18 cellular contexts compared by ENCODE assay signal in the genomic region with DNA sequence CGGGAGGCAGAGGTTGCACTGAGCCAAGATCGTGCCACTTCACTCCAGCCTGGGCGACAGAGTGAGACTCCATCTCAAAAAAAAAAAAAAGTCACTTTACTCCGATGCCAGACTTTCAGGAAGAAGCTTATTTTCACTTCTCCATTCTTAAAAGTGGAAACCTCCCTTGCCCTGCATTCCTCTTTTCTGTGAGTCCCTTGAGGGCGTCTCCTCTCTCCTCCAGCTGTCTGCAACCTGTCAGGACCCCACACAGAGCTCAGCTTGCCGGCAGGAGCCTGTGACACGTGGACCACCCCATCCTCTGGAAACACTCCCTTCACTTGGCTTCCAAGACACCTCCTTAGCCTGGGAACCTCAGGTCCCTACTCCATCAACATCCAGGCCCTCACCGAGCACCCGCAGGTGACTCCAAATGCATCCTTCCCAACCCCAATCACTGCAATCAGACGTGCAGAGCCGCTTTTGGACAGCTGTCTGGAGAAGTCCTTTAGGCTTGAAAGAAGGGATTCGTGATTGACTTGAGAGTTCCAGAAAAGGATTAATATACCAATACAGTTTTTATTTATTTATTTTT. TPM values are rescaled to one million over a fixed set of nuclear protein-coding genes. Genes with fewer than 3 reads are reported as not detected.
DNase-seq lines count a peak whose midpoint lies in the region; ATAC-seq and TF ChIP-seq lines count a peak whose summit lies in the region.
"Had no signal": no experiment of that assay in that cellular context is flagged by ENCODE, and none has a peak within 500 bp of the region (broad histone marks: within the 10 kb centered on the region; RNA-seq: fewer than 3 reads in every experiment).

No MANE protein-coding gene starts in this region.

- intact Hi-C loops in upper lobe of right lung (cut with DNase I) = no loop called here

- H3K27ac ChIP-seq in upper lobe of right lung = no peak overlapping the region
- H3K27ac ChIP-seq: A549, neural progenitor cell, uterus had no signal

- H3K4me3 Mint-ChIP-seq in activated naive CD8-positive, alpha-beta T cell treated with anti-CD3 and anti-CD28 coated beads, Interleukin-2, amount 50 U/mL, for 24 hours = no peak overlapping the region
- H3K4me3 Mint-ChIP-seq in activated naive CD8-positive, alpha-beta T cell treated with anti-CD3 and anti-CD28 coated beads for 36 hours = no peak overlapping the region
- H3K4me3 Mint-ChIP-seq: activated CD4-positive, alpha-beta memory T cell treated with anti-CD3 and anti-CD28 coated beads for 36 hours; dendritic cell treated with granulocyte-macrophage colony-stimulating factor and Interleukin-4, amounts not matched to agents 40 ng/mL and 50 ng/mL, for 4 days; neural progenitor cell; stimulated activated naive CD8-positive, alpha-beta T cell treated with anti-CD3 and anti-CD28 coated beads, Interleukin-15, amount 100 ng/mL, for 72 hours had no signal

- no peaks in the 10 kb centered on the region for H3K27me3 Mint-ChIP-seq in activated naive CD8-positive, alpha-beta T cell treated with anti-CD3 and anti-CD28 coated beads, Interleukin-2, amount 50 U/mL, for 24 hours
- no peaks in the 10 kb centered on the region for H3K27me3 Mint-ChIP-seq in activated naive CD8-positive, alpha-beta T cell treated with anti-CD3 and anti-CD28 coated beads for 36 hours
- H3K27me3 Mint-ChIP-seq: activated CD4-positive, alpha-beta memory T cell treated with anti-CD3 and anti-CD28 coated beads for 36 hours; stimulated activated naive CD8-positive, alpha-beta T cell treated with anti-CD3 and anti-CD28 coated beads, Interleukin-15, amount 100 ng/mL, for 72 hours had no signal

- H3K27me3 ChIP-seq in upper lobe of right lung = no peaks in the 10 kb centered on the region
- H3K27me3 ChIP-seq: neural progenitor cell, uterus had no signal

- DNase-seq in activated naive CD8-positive, alpha-beta T cell treated with anti-CD3 and anti-CD28 coated beads, Interleukin-2, amount 50 U/mL, for 24 hours = no peak
- no peak for DNase-seq in activated naive CD8-positive, alpha-beta T cell treated with anti-CD3 and anti-CD28 coated beads for 36 hours
- peak; percentile 81 for DNase-seq in NOMO-1 treated with DMSO at 0.1 percent for 48 hours (lab: John Stamatoyannopoulos, UW; ENCODE audit: unreplicated experiment)
- DNase-seq in germinal center (ENCODE audit: low spot score) = peak; percentile 54
- DNase-seq in upper lobe of right lung = peak; percentile 43
- DNase-seq in activated naive CD4-positive, alpha-beta T cell treated with anti-CD3 and anti-CD28 coated beads, Interleukin-2, amount 50 U/mL, for 16 hours = no peak
- DNase-seq in erythroblast (lab: John Stamatoyannopoulos, UW) = no peak
- DNase-seq in SHP77 treated with DMSO at 0.1 percent for 48 hours (lab: John Stamatoyannopoulos, UW) = no peak
- DNase-seq: activated CD4-positive, alpha-beta memory T cell treated with anti-CD3 and anti-CD28 coated beads for 36 hours; left ventricle myocardium superior; NCI-H1694; NCI-H526 treated with DMSO at 0.1 percent for 48 hours; stimulated activated naive CD8-positive, alpha-beta T cell treated with anti-CD3 and anti-CD28 coated beads, Interleukin-15, amount 100 ng/mL, for 72 hours; uterus had no signal

- H3K9me3 ChIP-seq in upper lobe of right lung = no peaks in the 10 kb centered on the region
- H3K9me3 ChIP-seq: A549, uterus had no signal

- no peaks in the 10 kb centered on the region for H3K9me3 Mint-ChIP-seq in activated naive CD8-positive, alpha-beta T cell treated with anti-CD3 and anti-CD28 coated beads, Interleukin-2, amount 50 U/mL, for 24 hours
- H3K9me3 Mint-ChIP-seq in activated naive CD8-positive, alpha-beta T cell treated with anti-CD3 and anti-CD28 coated beads for 36 hours = no peaks in the 10 kb centered on the region
- H3K9me3 Mint-ChIP-seq: activated CD4-positive, alpha-beta memory T cell treated with anti-CD3 and anti-CD28 coated beads for 36 hours; dendritic cell treated with granulocyte-macrophage colony-stimulating factor and Interleukin-4, amounts not matched to agents 40 ng/mL and 50 ng/mL, for 4 days; neural progenitor cell; stimulated activated naive CD8-positive, alpha-beta T cell treated with anti-CD3 and anti-CD28 coated beads, Interleukin-15, amount 100 ng/mL, for 72 hours had no signal

- peak overlapping the region; percentile 37 for H3K27ac Mint-ChIP-seq in activated naive CD8-positive, alpha-beta T cell treated with anti-CD3 and anti-CD28 coated beads, Interleukin-2, amount 50 U/mL, for 24 hours
- no peak overlapping the region for H3K27ac Mint-ChIP-seq in activated naive CD8-positive, alpha-beta T cell treated with anti-CD3 and anti-CD28 coated beads for 36 hours
- H3K27ac Mint-ChIP-seq: activated CD4-positive, alpha-beta memory T cell treated with anti-CD3 and anti-CD28 coated beads for 36 hours; dendritic cell treated with granulocyte-macrophage colony-stimulating factor and Interleukin-4, amounts not matched to agents 40 ng/mL and 50 ng/mL, for 4 days; neural progenitor cell; stimulated activated naive CD8-positive, alpha-beta T cell treated with anti-CD3 and anti-CD28 coated beads, Interleukin-15, amount 100 ng/mL, for 72 hours had no signal

- H3K4me3 ChIP-seq in upper lobe of right lung = no peak overlapping the region
- H3K4me3 ChIP-seq: A549, K562, neural progenitor cell, uterus had no signal

- ATAC-seq in activated naive CD8-positive, alpha-beta T cell treated with anti-CD3 and anti-CD28 coated beads, Interleukin-2, amount 50 U/mL, for 24 hours = no peak
- peak; percentile 60 for ATAC-seq in upper lobe of right lung
- ATAC-seq: A549; K562; stimulated activated naive CD8-positive, alpha-beta T cell treated with anti-CD3 and anti-CD28 coated beads, Interleukin-15, amount 100 ng/mL, for 72 hours had no signal

- no peak for TF ChIP-seq POLR2A in erythroblast (IDR thresholded peaks at IDR 0.05; ENCODE audit: low read length)

- H3K36me3 Mint-ChIP-seq in activated naive CD8-positive, alpha-beta T cell treated with anti-CD3 and anti-CD28 coated beads, Interleukin-2, amount 50 U/mL, for 24 hours (ENCODE audit: low read depth) = peaks cover 20% of the 10 kb centered on the region
- peaks cover 17% of the 10 kb centered on the region for H3K36me3 Mint-ChIP-seq in activated naive CD8-positive, alpha-beta T cell treated with anti-CD3 and anti-CD28 coated beads for 36 hours

- peaks cover 3% of the 10 kb centered on the region for H3K4me1 ChIP-seq in upper lobe of right lung
- H3K4me1 ChIP-seq: A549, neural progenitor cell, uterus had no signal

- no peak for TF ChIP-seq CTCF in upper lobe of right lung (IDR thresholded peaks at IDR 0.05)

- H3K36me3 ChIP-seq in upper lobe of right lung = peaks cover 36% of the 10 kb centered on the region
- H3K36me3 ChIP-seq: neural progenitor cell, uterus had no signal

- peaks cover 28% of the 10 kb centered on the region for H3K4me1 Mint-ChIP-seq in activated naive CD8-positive, alpha-beta T cell treated with anti-CD3 and anti-CD28 coated beads, Interleukin-2, amount 50 U/mL, for 24 hours
- peaks cover 5% of the 10 kb centered on the region for H3K4me1 Mint-ChIP-seq in activated naive CD8-positive, alpha-beta T cell treated with anti-CD3 and anti-CD28 coated beads for 36 hours

RNA-seq across cellular contexts. Expression of a gene that starts 34.3 kb away (rescaled TPM):
- 10 to 100 TPM; 18.6 to 22.0 TPM for total RNA-seq in activated naive CD8-positive, alpha-beta T cell treated with anti-CD3 and anti-CD28 coated beads for 36 hours
- total RNA-seq in upper lobe of right lung = 31.3 TPM

Comparison
In these comparisons a context has a peak if more than half of its experiments do, and no peak if none do; other contexts are left out.
1. DNase-seq: peak in NOMO-1 treated with DMSO at 0.1 percent for 48 hours (single experiment), germinal center (single experiment) and upper lobe of right lung (single experiment); none in activated naive CD8-positive, alpha-beta T cell treated with anti-CD3 and anti-CD28 coated beads, Interleukin-2, amount 50 U/mL, for 24 hours (single experiment), activated naive CD8-positive, alpha-beta T cell treated with anti-CD3 and anti-CD28 coated beads for 36 hours (single experiment), activated naive CD4-positive, alpha-beta T cell treated with anti-CD3 and anti-CD28 coated beads, Interleukin-2, amount 50 U/mL, for 16 hours (single experiment), erythroblast (0 of 2) and SHP77 treated with DMSO at 0.1 percent for 48 hours (single experiment).